In the genomic region with DNA sequence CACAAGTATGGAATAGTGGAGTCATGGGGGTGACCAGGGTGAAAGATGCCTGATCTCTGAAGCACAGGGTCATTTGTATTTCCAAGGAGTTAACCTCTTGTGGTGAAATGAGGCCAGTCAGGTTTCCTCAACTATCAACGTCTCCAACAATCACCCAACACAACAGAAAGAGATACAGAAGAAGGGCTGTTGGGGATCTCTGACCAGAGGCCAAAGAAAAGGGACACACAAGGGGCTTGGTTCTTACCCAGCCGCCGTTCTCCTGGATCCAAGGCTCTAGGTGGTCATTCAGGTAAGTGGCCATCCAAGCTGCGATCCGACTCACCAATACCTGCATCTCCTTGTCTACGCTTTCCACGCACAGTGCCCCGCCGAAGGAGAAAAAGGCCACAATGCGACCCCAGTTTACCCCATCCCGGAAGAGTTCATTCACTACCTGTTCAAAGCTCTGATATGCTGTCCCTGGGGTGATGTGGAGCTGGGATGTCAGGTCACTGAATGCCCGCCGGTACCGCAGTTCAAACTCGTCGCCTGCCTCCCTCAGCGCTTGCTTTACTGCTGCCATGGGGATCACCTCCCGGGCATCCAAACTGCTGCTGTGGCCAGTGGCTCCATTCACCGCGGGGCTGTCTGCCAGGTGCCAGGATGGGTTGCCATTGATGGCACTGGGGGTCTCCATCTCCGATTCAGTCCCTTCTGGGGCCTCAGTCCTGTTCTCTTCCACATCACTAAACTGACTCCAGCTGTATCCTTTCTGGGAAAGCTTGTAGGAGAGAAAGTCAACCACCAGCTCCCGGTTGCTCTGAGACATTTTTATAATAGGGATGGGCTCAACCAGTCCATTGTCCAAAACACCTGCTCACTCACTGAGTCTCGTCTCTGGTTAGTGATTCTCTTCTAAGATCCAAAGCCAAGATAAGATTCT, we compare ENCODE assay signal across 1 cellular context.
A peak's percentile ranks its signal among the peaks of the same experiment; 100 is the strongest.
TF ChIP-seq lines count a peak whose summit lies in the region.

No MANE protein-coding gene starts in this region.

TF ChIP-seq in HepG2, 621 proteins besides CTCF, POLR2A, EP300 and RAD21 (continued from another document and continues in another):
- TF ChIP-seq, protein P1, sequence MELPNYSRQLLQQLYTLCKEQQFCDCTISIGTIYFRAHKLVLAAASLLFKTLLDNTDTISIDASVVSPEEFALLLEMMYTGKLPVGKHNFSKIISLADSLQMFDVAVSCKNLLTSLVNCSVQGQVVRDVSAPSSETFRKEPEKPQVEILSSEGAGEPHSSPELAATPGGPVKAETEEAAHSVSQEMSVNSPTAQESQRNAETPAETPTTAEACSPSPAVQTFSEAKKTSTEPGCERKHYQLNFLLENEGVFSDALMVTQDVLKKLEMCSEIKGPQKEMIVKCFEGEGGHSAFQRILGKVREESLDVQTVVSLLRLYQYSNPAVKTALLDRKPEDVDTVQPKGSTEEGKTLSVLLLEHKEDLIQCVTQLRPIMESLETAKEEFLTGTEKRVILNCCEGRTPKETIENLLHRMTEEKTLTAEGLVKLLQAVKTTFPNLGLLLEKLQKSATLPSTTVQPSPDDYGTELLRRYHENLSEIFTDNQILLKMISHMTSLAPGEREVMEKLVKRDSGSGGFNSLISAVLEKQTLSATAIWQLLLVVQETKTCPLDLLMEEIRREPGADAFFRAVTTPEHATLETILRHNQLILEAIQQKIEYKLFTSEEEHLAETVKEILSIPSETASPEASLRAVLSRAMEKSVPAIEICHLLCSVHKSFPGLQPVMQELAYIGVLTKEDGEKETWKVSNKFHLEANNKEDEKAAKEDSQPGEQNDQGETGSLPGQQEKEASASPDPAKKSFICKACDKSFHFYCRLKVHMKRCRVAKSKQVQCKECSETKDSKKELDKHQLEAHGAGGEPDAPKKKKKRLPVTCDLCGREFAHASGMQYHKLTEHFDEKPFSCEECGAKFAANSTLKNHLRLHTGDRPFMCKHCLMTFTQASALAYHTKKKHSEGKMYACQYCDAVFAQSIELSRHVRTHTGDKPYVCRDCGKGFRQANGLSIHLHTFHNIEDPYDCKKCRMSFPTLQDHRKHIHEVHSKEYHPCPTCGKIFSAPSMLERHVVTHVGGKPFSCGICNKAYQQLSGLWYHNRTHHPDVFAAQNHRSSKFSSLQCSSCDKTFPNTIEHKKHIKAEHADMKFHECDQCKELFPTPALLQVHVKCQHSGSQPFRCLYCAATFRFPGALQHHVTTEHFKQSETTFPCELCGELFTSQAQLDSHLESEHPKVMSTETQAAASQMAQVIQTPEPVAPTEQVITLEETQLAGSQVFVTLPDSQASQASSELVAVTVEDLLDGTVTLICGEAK (IDR thresholded peaks at IDR 0.05), result no peak
- TF ChIP-seq, protein P1 (CRISPR knock-in tag; IDR thresholded peaks at IDR 0.05), result no peak
- TF ChIP-seq SNRNP70 (IDR thresholded peaks at IDR 0.05; ENCODE audit: low read depth, low read length) (no peak), ZNF737 (CRISPR knock-in tag; IDR thresholded peaks at IDR 0.05; ENCODE audit: borderline replicate concordance) (no peak), ZNF143 (CRISPR knock-in tag; IDR thresholded peaks at IDR 0.05) (0 out of 2 replicates have a peak, but pooled peaks have one; percentile 37), ZNF644 (CRISPR knock-in tag; IDR thresholded peaks at IDR 0.05; ENCODE audit: low read depth) (no peak), ZNF224 (CRISPR knock-in tag; IDR thresholded peaks at IDR 0.05) (peak; percentile 36; the same call in 1 of the 2 replicates), ZNF256 (CRISPR knock-in tag; conservative IDR thresholded peaks at IDR 0.05) (peak; percentile 80), ZNF747 (CRISPR knock-in tag; IDR thresholded peaks at IDR 0.05; ENCODE audit: borderline replicate concordance) (no peak), ZFP36L1 (CRISPR knock-in tag; IDR thresholded peaks at IDR 0.05) (0 out of 2 replicates have a peak, but pooled peaks have one; percentile 37), ELF1 (CRISPR knock-in tag; IDR thresholded peaks at IDR 0.05) (no peak), PAWR (CRISPR knock-in tag; IDR thresholded peaks at IDR 0.05; ENCODE audit: borderline replicate concordance) (no peak), ZNF292 (CRISPR knock-in tag; IDR thresholded peaks at IDR 0.05; ENCODE audit: borderline replicate concordance, low read depth) (peak; percentile 49; the same call in 1 of the 2 replicates), TSC22D2 (CRISPR knock-in tag; IDR thresholded peaks at IDR 0.05; ENCODE audit: borderline replicate concordance) (no peak; the same call in 1 of the 2 replicates), ZFAT (CRISPR knock-in tag; conservative IDR thresholded peaks at IDR 0.05) (0 out of 2 replicates have a peak, but pooled peaks have one; percentile 78), NCOA1 (CRISPR knock-in tag; IDR thresholded peaks at IDR 0.05) (no peak), ISX (CRISPR knock-in tag; conservative IDR thresholded peaks at IDR 0.05) (peak; percentile 84; the same call in 1 of the 2 replicates)
- TF ChIP-seq, protein P2, sequence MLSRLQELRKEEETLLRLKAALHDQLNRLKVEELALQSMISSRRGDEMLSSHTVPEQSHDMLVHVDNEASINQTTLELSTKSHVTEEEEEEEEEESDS (CRISPR knock-in tag; IDR thresholded peaks at IDR 0.05; ENCODE audit: borderline replicate concordance), result no peak
- TF ChIP-seq, protein P3, sequence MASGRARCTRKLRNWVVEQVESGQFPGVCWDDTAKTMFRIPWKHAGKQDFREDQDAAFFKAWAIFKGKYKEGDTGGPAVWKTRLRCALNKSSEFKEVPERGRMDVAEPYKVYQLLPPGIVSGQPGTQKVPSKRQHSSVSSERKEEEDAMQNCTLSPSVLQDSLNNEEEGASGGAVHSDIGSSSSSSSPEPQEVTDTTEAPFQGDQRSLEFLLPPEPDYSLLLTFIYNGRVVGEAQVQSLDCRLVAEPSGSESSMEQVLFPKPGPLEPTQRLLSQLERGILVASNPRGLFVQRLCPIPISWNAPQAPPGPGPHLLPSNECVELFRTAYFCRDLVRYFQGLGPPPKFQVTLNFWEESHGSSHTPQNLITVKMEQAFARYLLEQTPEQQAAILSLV (CRISPR knock-in tag; IDR thresholded peaks at IDR 0.05; ENCODE audit: borderline replicate concordance), result peak; percentile 60; the same call in 1 of the 2 replicates
- TF ChIP-seq, protein P4, sequence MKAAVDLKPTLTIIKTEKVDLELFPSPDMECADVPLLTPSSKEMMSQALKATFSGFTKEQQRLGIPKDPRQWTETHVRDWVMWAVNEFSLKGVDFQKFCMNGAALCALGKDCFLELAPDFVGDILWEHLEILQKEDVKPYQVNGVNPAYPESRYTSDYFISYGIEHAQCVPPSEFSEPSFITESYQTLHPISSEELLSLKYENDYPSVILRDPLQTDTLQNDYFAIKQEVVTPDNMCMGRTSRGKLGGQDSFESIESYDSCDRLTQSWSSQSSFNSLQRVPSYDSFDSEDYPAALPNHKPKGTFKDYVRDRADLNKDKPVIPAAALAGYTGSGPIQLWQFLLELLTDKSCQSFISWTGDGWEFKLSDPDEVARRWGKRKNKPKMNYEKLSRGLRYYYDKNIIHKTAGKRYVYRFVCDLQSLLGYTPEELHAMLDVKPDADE (CRISPR knock-in tag; IDR thresholded peaks at IDR 0.05), result no peak; the same call in 1 of the 2 replicates
- TF ChIP-seq, protein P5, sequence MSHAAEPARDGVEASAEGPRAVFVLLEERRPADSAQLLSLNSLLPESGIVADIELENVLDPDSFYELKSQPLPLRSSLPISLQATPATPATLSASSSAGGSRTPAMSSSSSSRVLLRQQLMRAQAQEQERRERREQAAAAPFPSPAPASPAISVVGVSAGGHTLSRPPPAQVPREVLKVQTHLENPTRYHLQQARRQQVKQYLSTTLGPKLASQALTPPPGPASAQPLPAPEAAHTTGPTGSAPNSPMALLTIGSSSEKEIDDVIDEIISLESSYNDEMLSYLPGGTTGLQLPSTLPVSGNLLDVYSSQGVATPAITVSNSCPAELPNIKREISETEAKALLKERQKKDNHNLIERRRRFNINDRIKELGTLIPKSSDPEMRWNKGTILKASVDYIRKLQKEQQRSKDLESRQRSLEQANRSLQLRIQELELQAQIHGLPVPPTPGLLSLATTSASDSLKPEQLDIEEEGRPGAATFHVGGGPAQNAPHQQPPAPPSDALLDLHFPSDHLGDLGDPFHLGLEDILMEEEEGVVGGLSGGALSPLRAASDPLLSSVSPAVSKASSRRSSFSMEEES (CRISPR knock-in tag; IDR thresholded peaks at IDR 0.05), result 0 out of 2 replicates have a peak, but pooled peaks have one; percentile 9
- TF ChIP-seq, protein P6, sequence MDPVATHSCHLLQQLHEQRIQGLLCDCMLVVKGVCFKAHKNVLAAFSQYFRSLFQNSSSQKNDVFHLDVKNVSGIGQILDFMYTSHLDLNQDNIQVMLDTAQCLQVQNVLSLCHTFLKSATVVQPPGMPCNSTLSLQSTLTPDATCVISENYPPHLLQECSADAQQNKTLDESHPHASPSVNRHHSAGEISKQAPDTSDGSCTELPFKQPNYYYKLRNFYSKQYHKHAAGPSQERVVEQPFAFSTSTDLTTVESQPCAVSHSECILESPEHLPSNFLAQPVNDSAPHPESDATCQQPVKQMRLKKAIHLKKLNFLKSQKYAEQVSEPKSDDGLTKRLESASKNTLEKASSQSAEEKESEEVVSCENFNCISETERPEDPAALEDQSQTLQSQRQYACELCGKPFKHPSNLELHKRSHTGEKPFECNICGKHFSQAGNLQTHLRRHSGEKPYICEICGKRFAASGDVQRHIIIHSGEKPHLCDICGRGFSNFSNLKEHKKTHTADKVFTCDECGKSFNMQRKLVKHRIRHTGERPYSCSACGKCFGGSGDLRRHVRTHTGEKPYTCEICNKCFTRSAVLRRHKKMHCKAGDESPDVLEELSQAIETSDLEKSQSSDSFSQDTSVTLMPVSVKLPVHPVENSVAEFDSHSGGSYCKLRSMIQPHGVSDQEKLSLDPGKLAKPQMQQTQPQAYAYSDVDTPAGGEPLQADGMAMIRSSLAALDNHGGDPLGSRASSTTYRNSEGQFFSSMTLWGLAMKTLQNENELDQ (CRISPR knock-in tag; IDR thresholded peaks at IDR 0.05; ENCODE audit: borderline replicate concordance), result no peak
- TF ChIP-seq, protein P7, sequence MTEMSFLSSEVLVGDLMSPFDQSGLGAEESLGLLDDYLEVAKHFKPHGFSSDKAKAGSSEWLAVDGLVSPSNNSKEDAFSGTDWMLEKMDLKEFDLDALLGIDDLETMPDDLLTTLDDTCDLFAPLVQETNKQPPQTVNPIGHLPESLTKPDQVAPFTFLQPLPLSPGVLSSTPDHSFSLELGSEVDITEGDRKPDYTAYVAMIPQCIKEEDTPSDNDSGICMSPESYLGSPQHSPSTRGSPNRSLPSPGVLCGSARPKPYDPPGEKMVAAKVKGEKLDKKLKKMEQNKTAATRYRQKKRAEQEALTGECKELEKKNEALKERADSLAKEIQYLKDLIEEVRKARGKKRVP (CRISPR knock-in tag; IDR thresholded peaks at IDR 0.05), result 0 out of 4 replicates have a peak, but pooled peaks of 1 of the 2 experiments have one; percentile 50
- TF ChIP-seq, protein P8, sequence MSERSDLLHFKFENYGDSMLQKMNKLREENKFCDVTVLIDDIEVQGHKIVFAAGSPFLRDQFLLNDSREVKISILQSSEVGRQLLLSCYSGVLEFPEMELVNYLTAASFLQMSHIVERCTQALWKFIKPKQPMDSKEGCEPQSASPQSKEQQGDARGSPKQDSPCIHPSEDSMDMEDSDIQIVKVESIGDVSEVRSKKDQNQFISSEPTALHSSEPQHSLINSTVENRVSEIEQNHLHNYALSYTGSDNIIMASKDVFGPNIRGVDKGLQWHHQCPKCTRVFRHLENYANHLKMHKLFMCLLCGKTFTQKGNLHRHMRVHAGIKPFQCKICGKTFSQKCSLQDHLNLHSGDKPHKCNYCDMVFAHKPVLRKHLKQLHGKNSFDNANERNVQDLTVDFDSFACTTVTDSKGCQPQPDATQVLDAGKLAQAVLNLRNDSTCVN (CRISPR knock-in tag; IDR thresholded peaks at IDR 0.05; ENCODE audit: borderline replicate concordance), result peak; percentile 59; the same call in 1 of the 2 replicates
